ENCODE assay signal across 16 cellular contexts in the genomic region with DNA sequence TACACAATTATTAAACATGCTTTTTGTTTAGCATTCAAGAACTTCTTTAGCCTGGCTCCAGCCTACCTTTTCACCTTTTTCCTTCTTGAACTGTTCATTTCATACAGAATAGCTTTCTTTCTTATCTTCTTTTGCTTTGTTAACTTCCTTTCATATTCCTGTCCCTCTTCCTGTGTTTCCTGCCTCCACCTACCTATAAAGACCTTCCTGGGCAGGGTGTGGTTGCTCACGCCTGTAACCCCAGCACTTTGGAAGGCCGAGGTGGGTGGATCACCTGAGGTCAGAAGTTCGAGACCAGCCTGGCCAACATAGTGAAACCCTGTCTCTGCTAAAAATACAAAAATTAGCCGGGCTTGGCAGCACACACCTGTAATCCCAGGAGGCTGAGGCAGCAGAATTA. TPM values are rescaled to one million over a fixed set of nuclear protein-coding genes. Genes with fewer than 3 reads are reported as not detected.
DNase-seq lines count a peak whose midpoint lies in the region; ATAC-seq, FAIRE-seq and TF ChIP-seq lines count a peak whose summit lies in the region.
"Had no signal": no experiment of that assay in that cellular context is flagged by ENCODE, and none has a peak within 500 bp of the region (broad histone marks: within the 10 kb centered on the region; RNA-seq: fewer than 3 reads in every experiment).

No MANE protein-coding gene starts in this region.

- BruUV-seq in endothelial cell of umbilical vein (replicated peaks; lab: Mats Ljungman, UMichigan): no TSS peak

- TF ChIP-seq POLR2A in endothelial cell of umbilical vein (IDR thresholded peaks at IDR 0.05; ENCODE audit: low read depth, low read length) (no peak), stomach (IDR thresholded peaks at IDR 0.05) (no peak)

- H3K4me1 ChIP-seq in SJSA1 (replicated peaks) (peaks cover 40% of the 10 kb centered on the region), endothelial cell of umbilical vein (ENCODE audit: control insufficient read depth, extremely low read depth, insufficient read depth, low read length) (peaks cover 32% of the 10 kb centered on the region), stomach (peaks cover 0 to 77% (median 33%) of the 10 kb centered on the region in 4 donors)
- H3K4me1 ChIP-seq: body of pancreas had no signal

- 57 to 68% (median 61%) methylated on average over 4 of the region's 4 CpGs for WGBS in stomach, 5 donors

- TF ChIP-seq CTCF in endothelial cell of umbilical vein (IDR thresholded peaks at IDR 0.05; ENCODE audit: extremely low read depth in 1 of 2, insufficient read depth in 1 of 2, low read depth in 1 of 2, low read length in 2 of 2): no peak
- no peak for TF ChIP-seq CTCF in stomach (IDR thresholded peaks at IDR 0.05)

- dilution Hi-C loops in endothelial cell of umbilical vein (cut with MboI; ENCODE audit: extremely low pct_ligation_motif_present, low sequenced_read_pairs): no loop called here

- POLR2A ChIA-PET in endothelial cell of umbilical vein (lab: Charles Lee) (interaction anchor here (1.3 kb wide), 1 partner anchor 11 kb away, joined by 3 read pairs; no protein-coding TSS in a partner anchor), HEK293T (lab: Yijun Ruan, JAX) (interaction anchor here (1.4 kb wide), 1 partner anchor 31 kb away, joined by 4 read pairs; the partner anchor contains the start of gene NAT10)

- H3K27ac Mint-ChIP-seq in activated T-cell treated with anti-CD3 and anti-CD28 coated beads, Interleukin-2, amount 50 U/mL, for 72 hours: peak overlapping the region; percentile 61

- no peak for ATAC-seq in activated T-cell treated with anti-CD3 and anti-CD28 coated beads, Interleukin-2, amount 50 U/mL, for 72 hours (replicated peaks in 1 of 2)
- ATAC-seq in activated T-cell treated with anti-CD3 and anti-CD28 coated beads, Interleukin-2, amount 50 U/mL, for 4 hours: no peak
- ATAC-seq in GM19463 (IDR thresholded peaks at IDR 0.05; ENCODE audit: unreplicated experiment): no peak
- ATAC-seq: body of pancreas, left lung, right cardiac atrium had no signal

- no peak overlapping the region for H3K4me3 ChIP-seq in SJSA1
- no peak overlapping the region for H3K4me3 ChIP-seq in endothelial cell of umbilical vein (replicated peaks in 1 of 3; ENCODE audit: insufficient read depth in 1 of 3, low read depth in 1 of 3, low read length in 3 of 3)
- H3K4me3 ChIP-seq in stomach: no peak overlapping the region
- H3K4me3 ChIP-seq: body of pancreas, left lung had no signal

- no peaks in the 10 kb centered on the region for H3K9me1 ChIP-seq in endothelial cell of umbilical vein (replicated peaks; ENCODE audit: control insufficient read depth, extremely low read depth, insufficient read depth, low read length)

- H3K36me3 Mint-ChIP-seq in activated T-cell treated with anti-CD3 and anti-CD28 coated beads, Interleukin-2, amount 50 U/mL, for 72 hours (ENCODE audit: insufficient read depth in 2 of 2): peaks cover 5 to 18% of the 10 kb centered on the region in 2 donors
- peaks cover 35% of the 10 kb centered on the region for H3K36me3 Mint-ChIP-seq in activated T-cell treated with anti-CD3 and anti-CD28 coated beads, Interleukin-2, amount 50 U/mL, for 4 hours (ENCODE audit: insufficient read depth)

- H3K36me3 ChIP-seq in SJSA1 (peaks cover 85% of the 10 kb centered on the region), endothelial cell of umbilical vein (ENCODE audit: control insufficient read depth in 2 of 2, extremely low read depth in 1 of 2, insufficient read depth in 2 of 2, low read length in 2 of 2) (peaks cover 14 to 49% of the 10 kb centered on the region in 2 experiments), stomach (peaks cover 28 to 80% (median 78%) of the 10 kb centered on the region in 4 donors)

- H3K4me1 Mint-ChIP-seq in activated T-cell treated with anti-CD3 and anti-CD28 coated beads, Interleukin-2, amount 50 U/mL, for 72 hours (ENCODE audit: low read depth): peaks cover 41% of the 10 kb centered on the region
- H3K4me1 Mint-ChIP-seq in activated T-cell treated with anti-CD3 and anti-CD28 coated beads, Interleukin-2, amount 50 U/mL, for 4 hours (ENCODE audit: low read depth): peaks cover 41% of the 10 kb centered on the region

- H3K9me3 ChIP-seq in SJSA1 (replicated peaks): no peaks in the 10 kb centered on the region
- no peaks in the 10 kb centered on the region for H3K9me3 ChIP-seq in endothelial cell of umbilical vein (replicated peaks; ENCODE audit: control insufficient read depth, insufficient read depth, low read length)
- no peaks in the 10 kb centered on the region for H3K9me3 ChIP-seq in stomach
- H3K9me3 ChIP-seq: body of pancreas, left lung had no signal

- H4K20me1 ChIP-seq in endothelial cell of umbilical vein (replicated peaks; ENCODE audit: control insufficient read depth, extremely low read depth, insufficient read depth, low read length): peaks cover 31% of the 10 kb centered on the region

- H3K27ac ChIP-seq in SJSA1: 0 out of 2 replicates have a peak overlapping the region, but pooled peaks have one; percentile 8
- peak overlapping the region; percentile 25 for H3K27ac ChIP-seq in endothelial cell of umbilical vein (ENCODE audit: insufficient read depth, low read depth, low read length)
- peak overlapping the region; percentile 19 to 70 (median 69) for H3K27ac ChIP-seq in stomach
- H3K27ac ChIP-seq: WERI-Rb-1 had no signal

- no peak overlapping the region for H3K9ac ChIP-seq in endothelial cell of umbilical vein (replicated peaks; ENCODE audit: extremely low read depth, insufficient read depth, low read length)

- peaks cover 91% of the 10 kb centered on the region for H3K79me2 ChIP-seq in endothelial cell of umbilical vein (ENCODE audit: control insufficient read depth, insufficient read depth, low read length)

- H3K27me3 ChIP-seq in SJSA1 (replicated peaks) (no peaks in the 10 kb centered on the region), endothelial cell of umbilical vein (ENCODE audit: control insufficient read depth in 2 of 2, insufficient read depth in 2 of 2, low read length in 2 of 2) (no peaks in the 10 kb centered on the region), stomach (no peaks in the 10 kb centered on the region)
- H3K27me3 ChIP-seq: body of pancreas, left lung had no signal

- no peak for FAIRE-seq in endothelial cell of umbilical vein (lab: Jason Lieb, UNC)

- H3K4me2 ChIP-seq in endothelial cell of umbilical vein (ENCODE audit: insufficient read depth, low read length): peak overlapping the region; percentile 10

- TF ChIP-seq EP300 in stomach (IDR thresholded peaks at IDR 0.05): no peak

- H3K27me3 Mint-ChIP-seq in activated T-cell treated with anti-CD3 and anti-CD28 coated beads, Interleukin-2, amount 50 U/mL, for 72 hours (ENCODE audit: low read depth): no peaks in the 10 kb centered on the region
- no peaks in the 10 kb centered on the region for H3K27me3 Mint-ChIP-seq in activated T-cell treated with anti-CD3 and anti-CD28 coated beads, Interleukin-2, amount 50 U/mL, for 4 hours (ENCODE audit: low read depth)

- H2AFZ ChIP-seq in endothelial cell of umbilical vein (ENCODE audit: low read depth, low read length): no peak overlapping the region

- H3K9me3 Mint-ChIP-seq in activated T-cell treated with anti-CD3 and anti-CD28 coated beads, Interleukin-2, amount 50 U/mL, for 72 hours: no peaks in the 10 kb centered on the region
- no peaks in the 10 kb centered on the region for H3K9me3 Mint-ChIP-seq in activated T-cell treated with anti-CD3 and anti-CD28 coated beads, Interleukin-2, amount 50 U/mL, for 4 hours

- no peak for DNase-seq in activated T-cell treated with anti-CD3 and anti-CD28 coated beads, Interleukin-2, amount 50 U/mL, for 72 hours
- DNase-seq in activated T-cell treated with anti-CD3 and anti-CD28 coated beads, Interleukin-2, amount 50 U/mL, for 4 hours: no peak
- DNase-seq in SJSA1 (ENCODE audit: low read depth in 1 of 2, low spot score in 2 of 2) (no peak), endothelial cell of umbilical vein (ENCODE audit: low read depth, low spot score) (no peak), stomach (no peak), mucosa of gallbladder (ENCODE audit: low spot score) (no peak), HEK293T (ENCODE audit: extremely low spot score) (no peak)
- DNase-seq: body of pancreas; DMS 273 treated with DMSO at 0.1 percent for 48 hours; KBM-7; left lung; NCI-H1105; right cardiac atrium; stimulated activated CD8-positive, alpha-beta memory T cell treated with anti-CD3 and anti-CD28 coated beads, Interleukin-4, amount 100 ng/mL, for 48 hours; WERI-Rb-1 had no signal

- CTCF ChIA-PET in endothelial cell of umbilical vein (lab: Charles Lee): interaction anchor here (1.4 to 5.2 kb wide), 7 partner anchors 9 to 266 kb away, joined by 3 to 36 read pairs (median 6); no protein-coding TSS in a partner anchor
- CTCF ChIA-PET in HEK293T (lab: Yijun Ruan, JAX): no interaction called here

- intact Hi-C loops in endothelial cell of umbilical vein (cut with micrococcal nuclease): no loop called here
- intact Hi-C loops in stomach (cut with DNase I; ENCODE audit: low total_unique reads): no loop called here

- H3K4me3 Mint-ChIP-seq in activated T-cell treated with anti-CD3 and anti-CD28 coated beads, Interleukin-2, amount 50 U/mL, for 72 hours: no peak overlapping the region
- no peak overlapping the region for H3K4me3 Mint-ChIP-seq in activated T-cell treated with anti-CD3 and anti-CD28 coated beads, Interleukin-2, amount 50 U/mL, for 4 hours

RNA-seq across cellular contexts. Expression of gene CAPRIN1, which starts 22.9 kb away (rescaled TPM):
- total RNA-seq in activated T-cell treated with anti-CD3 and anti-CD28 coated beads, Interleukin-2, amount 50 U/mL, for 72 hours: 100 to 1,000 TPM; 170 to 190 TPM
- total RNA-seq in activated T-cell treated with anti-CD3 and anti-CD28 coated beads, Interleukin-2, amount 50 U/mL, for 4 hours: 100 to 1,000 TPM; 315 to 356 (median 341) TPM
- total RNA-seq in SJSA1 (2014; rRNA removed; shearing (Covaris generic)): 126 and 193 TPM in 2 replicates
- total RNA-seq in endothelial cell of umbilical vein (240 and 279 TPM in 2 replicates), stomach (100 to 1,000 TPM in 4 of 5 donors, 10 to 100 TPM in 1; 95.0 to 290 (median 140) TPM), mucosa of gallbladder (204 TPM)
- polyA plus RNA-seq in endothelial cell of umbilical vein (118 and 138 TPM in 2 replicates), stomach (10 to 100 TPM; 57.2 to 71.6 (median 60.8) TPM)
- 127 and 137 TPM in 2 replicates for polyA plus RNA-seq in endothelial cell of umbilical vein (2011; cell fraction: cytosol; rRNA removed)
- polyA plus RNA-seq in endothelial cell of umbilical vein (2011; cell fraction: nucleus; rRNA removed): 142 and 143 TPM in 2 replicates
- 150 and 208 TPM in 2 replicates for polyA plus RNA-seq in endothelial cell of umbilical vein (2012)
- 354 and 411 TPM in 2 replicates for polyA minus RNA-seq in endothelial cell of umbilical vein
- 216 TPM for polyA minus RNA-seq in endothelial cell of umbilical vein (2011; cell fraction: cytosol; rRNA and poly(A)+ RNA removed)
- 185 and 228 TPM in 2 replicates for polyA minus RNA-seq in endothelial cell of umbilical vein (2011; cell fraction: nucleus; rRNA and poly(A)+ RNA removed)

RNA-seq across cellular contexts. Expression of gene NAT10, which starts 31.0 kb away (rescaled TPM):
- total RNA-seq in activated T-cell treated with anti-CD3 and anti-CD28 coated beads, Interleukin-2, amount 50 U/mL, for 72 hours: 10 to 100 TPM; 64.4 to 77.0 TPM
- total RNA-seq in activated T-cell treated with anti-CD3 and anti-CD28 coated beads, Interleukin-2, amount 50 U/mL, for 4 hours: 100 to 1,000 TPM; 203 to 213 (median 213) TPM
- 27.5 and 36.4 TPM in 2 replicates for total RNA-seq in SJSA1 (2014; rRNA removed; shearing (Covaris generic))
- 54.9 and 57.6 TPM in 2 replicates for total RNA-seq in endothelial cell of umbilical vein
- 32.0 and 33.6 TPM in 2 replicates for polyA plus RNA-seq in endothelial cell of umbilical vein
- 24.8 and 32.2 TPM in 2 replicates for polyA plus RNA-seq in endothelial cell of umbilical vein (2011; cell fraction: cytosol; rRNA removed)
- 64.4 and 66.9 TPM in 2 replicates for polyA plus RNA-seq in endothelial cell of umbilical vein (2011; cell fraction: nucleus; rRNA removed)
- polyA plus RNA-seq in endothelial cell of umbilical vein (2012): 37.2 and 46.0 TPM in 2 replicates
- polyA minus RNA-seq in endothelial cell of umbilical vein: 56.2 and 58.4 TPM in 2 replicates
- 72.7 TPM for polyA minus RNA-seq in endothelial cell of umbilical vein (2011; cell fraction: cytosol; rRNA and poly(A)+ RNA removed)
- 38.5 and 49.7 TPM in 2 replicates for polyA minus RNA-seq in endothelial cell of umbilical vein (2011; cell fraction: nucleus; rRNA and poly(A)+ RNA removed)
- 100 to 1,000 TPM in 1 of 5 donors, 10 to 100 TPM in 4; 16.0 to 245 (median 30.4) TPM for total RNA-seq in stomach
- polyA plus RNA-seq in stomach: 10 to 100 TPM; 13.0 to 27.2 (median 15.5) TPM
- total RNA-seq in mucosa of gallbladder: 31.6 TPM

Comparison
In these comparisons a context has a peak if more than half of its experiments do, and no peak if none do; other contexts are left out.
1. H3K27ac ChIP-seq: peak in every context shown above with its lines; median percentile 69 in stomach; 25 in endothelial cell of umbilical vein; 8 in SJSA1.